In genomic region chr20:62043131-62043914, GRCh38 we compare ENCODE assay signal across 18 cellular contexts. TPM values are rescaled to one million over a fixed set of nuclear protein-coding genes. Genes with fewer than 3 reads are reported as not detected.
DNase-seq lines count a peak whose midpoint lies in the region; ATAC-seq and TF ChIP-seq lines count a peak whose summit lies in the region.
"Had no signal": no experiment of that assay in that cellular context is flagged by ENCODE, and none has a peak within 500 bp of the region (broad histone marks: within the 10 kb centered on the region; RNA-seq: fewer than 3 reads in every experiment).

No MANE protein-coding gene starts in this region.

- ATAC-seq in RWPE2 (ENCODE audit: low read depth) = peak; percentile 38
- ATAC-seq in GM18517 (IDR thresholded peaks at IDR 0.05; ENCODE audit: unreplicated experiment) = no peak

- TF ChIP-seq EP300 in ovary (IDR thresholded peaks at IDR 0.05) = no peak

- DNase-seq in H4 (ENCODE audit: low spot score) (peak; percentile 23), RWPE2 (ENCODE audit: low spot score) (no peak), foreskin fibroblast (peak; percentile 21 to 53), ovary (peak; percentile 81 to 91 (median 86)), amniotic stem cell (lab: John Stamatoyannopoulos, UW) (no peak), NCI-H1092 treated with DMSO at 0.1 percent for 48 hours (lab: John Stamatoyannopoulos, UW) (no peak)
- no peak for DNase-seq in stimulated activated CD8-positive, alpha-beta memory T cell treated with anti-CD3 and anti-CD28 coated beads, Interleukin-4, amount 100 ng/mL, for 48 hours
- DNase-seq: activated CD4-positive, alpha-beta T cell treated with anti-CD3 and anti-CD28 coated beads, Interleukin-2, amount 50 U/mL, for 1 hour; activated naive CD4-positive, alpha-beta T cell treated with anti-CD3 and anti-CD28 coated beads for 36 hours; activated T-cell treated with anti-CD3 and anti-CD28 coated beads for 4 hours; COR-L47; immature natural killer cell; NCI-H1105; NCI-H2171; NCI-H82; stimulated activated CD4-positive, alpha-beta T cell treated with anti-CD3 and anti-CD28 coated beads, Interleukin-4, amount 100 ng/mL, for 24 hours had no signal

- H3K36me3 ChIP-seq in RWPE2 (ENCODE audit: low read depth) (no peaks in the 10 kb centered on the region; the same call in 1 of the 2 replicates), ovary (no peaks in the 10 kb centered on the region)
- H3K36me3 ChIP-seq: suprapubic skin had no signal

- TF ChIP-seq POLR2A in ovary (IDR thresholded peaks at IDR 0.05) = no peak

- H3K27me3 ChIP-seq in RWPE2 (ENCODE audit: insufficient read depth, poor library complexity, severe bottlenecking) (no peaks in the 10 kb centered on the region), ovary (no peaks in the 10 kb centered on the region)
- H3K27me3 ChIP-seq: suprapubic skin had no signal

- TF ChIP-seq CTCF in RWPE2 (IDR thresholded peaks at IDR 0.05; ENCODE audit: poor library complexity, severe bottlenecking) (no peak), foreskin fibroblast (IDR thresholded peaks at IDR 0.05; ENCODE audit: low read depth, low read length) (no peak), ovary (IDR thresholded peaks at IDR 0.05) (no peak)

- intact Hi-C loops in ovary (cut with DNase I) = no loop called here

- 42 to 56% (median 42%) methylated on average over 17 of the region's 17 CpGs for WGBS in ovary, 3 donors

- H3K27ac ChIP-seq in RWPE2 (ENCODE audit: poor library complexity, severe bottlenecking) (no peak overlapping the region), ovary (peak overlapping the region; percentile 17 to 83)
- H3K27ac ChIP-seq: suprapubic skin had no signal

- H3K9me3 ChIP-seq in RWPE2 (ENCODE audit: severe bottlenecking) (no peaks in the 10 kb centered on the region), ovary (no peaks in the 10 kb centered on the region)
- H3K9me3 ChIP-seq: suprapubic skin had no signal

- H3K4me1 ChIP-seq in RWPE2 (ENCODE audit: insufficient read depth, poor library complexity, severe bottlenecking) = no peaks in the 10 kb centered on the region
- H3K4me1 ChIP-seq in ovary (ENCODE audit: insufficient read depth) = peaks cover 21% of the 10 kb centered on the region
- H3K4me1 ChIP-seq: suprapubic skin had no signal

- H3K4me3 ChIP-seq in RWPE2 (ENCODE audit: severe bottlenecking) (no peak overlapping the region), foreskin fibroblast (ENCODE audit: low read depth in 1 of 2, low read length in 2 of 2) (no peak overlapping the region), ovary (no peak overlapping the region)
- H3K4me3 ChIP-seq: suprapubic skin had no signal

RNA-seq across cellular contexts. Expression of gene TAF4, which starts 22.4 kb away (rescaled TPM):
- 2.0 and 4.9 TPM in 2 replicates for total RNA-seq in H4 (2014; rRNA removed; shearing (Covaris generic))
- total RNA-seq in ovary = 10 to 100 TPM; 15.6 to 34.7 (median 28.1) TPM
- polyA plus RNA-seq in ovary = 10 to 100 TPM in 1 of 2 donors, 1 to 10 TPM in 1; 9.3 to 14.2 TPM

Comparison
In these comparisons a context has a peak if more than half of its experiments do, and no peak if none do; other contexts are left out.
1. DNase-seq: peak in H4 (single experiment), foreskin fibroblast (2 of 2) and ovary (5 of 5); none in RWPE2 (single experiment), amniotic stem cell (single experiment), NCI-H1092 treated with DMSO at 0.1 percent for 48 hours (single experiment) and stimulated activated CD8-positive, alpha-beta memory T cell treated with anti-CD3 and anti-CD28 coated beads, Interleukin-4, amount 100 ng/mL, for 48 hours (single experiment).